ENCODE assay signal across 27 cellular contexts in the genomic region with DNA sequence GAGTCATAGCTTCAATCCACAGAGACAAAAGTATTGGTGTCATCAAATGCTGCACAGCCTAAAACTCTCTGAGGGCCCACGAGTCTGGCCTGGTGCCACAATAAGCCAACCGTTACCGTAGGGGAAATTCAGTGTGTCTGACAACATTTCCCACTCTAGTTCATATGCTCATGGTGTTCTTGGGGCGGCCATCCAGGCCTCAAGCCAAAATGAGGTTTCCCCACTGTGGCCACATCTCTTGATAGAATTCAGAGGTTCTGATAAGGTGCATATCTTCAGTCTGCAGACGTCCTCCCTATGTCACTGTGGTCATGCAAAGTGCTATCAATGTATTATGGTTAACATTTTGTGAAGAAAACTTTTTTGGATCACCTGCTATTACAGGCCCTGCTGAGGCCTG.
"Had no signal": no experiment of that assay in that cellular context is flagged by ENCODE, and none has a peak within 500 bp of the region (broad histone marks: within the 10 kb centered on the region; RNA-seq: fewer than 3 reads in every experiment).

No MANE protein-coding gene starts in this region.

- H3K9me3 Mint-ChIP-seq: activated naive CD8-positive, alpha-beta T cell treated with anti-CD3 and anti-CD28 coated beads, Interleukin-2, amount 50 U/mL, for 24 hours; activated T-cell treated with anti-CD3 and anti-CD28 coated beads, Interleukin-2, amount 50 U/mL, for 24 hours had no signal

- H3K36me3 Mint-ChIP-seq: activated CD8-positive, alpha-beta memory T cell treated with anti-CD3 and anti-CD28 coated beads, Interleukin-2, amount 10 ng/mL, durations not matched to agents 7 days and 5 days; T-cell had no signal

- H3K4me3 ChIP-seq: ascending aorta had no signal

- DNase-seq: activated CD4-positive, alpha-beta T cell treated with anti-CD3 and anti-CD28 coated beads for 48 hours; activated CD4-positive, alpha-beta T cell treated with anti-CD3 and anti-CD28 coated beads, Interleukin-2, amount 50 U/mL, for 4 hours; activated CD4-positive, CD25-positive, alpha-beta regulatory T cell treated with anti-CD3 and anti-CD28 coated beads, Interleukin-2, amount 50 U/mL, for 72 hours; activated CD8-positive, alpha-beta memory T cell treated with anti-CD3 and anti-CD28 coated beads, Interleukin-2, amount 10 ng/mL, durations not matched to agents 7 days and 5 days; activated effector memory CD4-positive, alpha-beta T cell treated with anti-CD3 and anti-CD28 coated beads, Interleukin-2, amount 50 U/mL, for 16 hours; activated naive CD4-positive, alpha-beta T cell treated with Interleukin-2 at 50 U/mL for 16 hours; activated naive CD8-positive, alpha-beta T cell treated with anti-CD3 and anti-CD28 coated beads, Interleukin-2, amount 50 U/mL, for 24 hours; activated T-cell treated with anti-CD3 and anti-CD28 coated beads, Interleukin-2, amount 50 U/mL, for 24 hours; amniotic stem cell; Karpas-422; MM.1S; NCI-H1105 treated with DMSO at 0.1 percent for 48 hours; NCI-H1436 treated with DMSO at 0.1 percent for 48 hours; NCI-H187 treated with DMSO at 0.1 percent for 48 hours; NCI-H2081 treated with DMSO at 0.1 percent for 48 hours; NCI-H446; NCI-H524; PC-3; SIG-M5; T-helper 2 cell; T1000 had no signal

- H3K4me3 Mint-ChIP-seq: activated CD8-positive, alpha-beta memory T cell treated with anti-CD3 and anti-CD28 coated beads, Interleukin-2, amount 10 ng/mL, durations not matched to agents 7 days and 5 days; activated naive CD8-positive, alpha-beta T cell treated with anti-CD3 and anti-CD28 coated beads, Interleukin-2, amount 50 U/mL, for 24 hours; activated T-cell treated with anti-CD3 and anti-CD28 coated beads, Interleukin-2, amount 50 U/mL, for 24 hours; brain; T-cell; WTC11 had no signal

- H3K36me3 ChIP-seq: ascending aorta had no signal

- H3K27ac ChIP-seq: ascending aorta had no signal

- H3K27me3 ChIP-seq: ascending aorta had no signal

- ATAC-seq: activated CD8-positive, alpha-beta memory T cell treated with anti-CD3 and anti-CD28 coated beads, Interleukin-2, amount 10 ng/mL, durations not matched to agents 7 days and 5 days; activated naive CD4-positive, alpha-beta T cell treated with anti-CD3 and anti-CD28 coated beads, Interleukin-2, amount 50 U/mL, for 72 hours; activated naive CD8-positive, alpha-beta T cell treated with anti-CD3 and anti-CD28 coated beads, Interleukin-2, amount 50 U/mL, for 24 hours; PC-3; T-cell; WTC11 had no signal

- H3K27ac Mint-ChIP-seq: activated CD8-positive, alpha-beta memory T cell treated with anti-CD3 and anti-CD28 coated beads, Interleukin-2, amount 10 ng/mL, durations not matched to agents 7 days and 5 days; activated naive CD4-positive, alpha-beta T cell treated with anti-CD3 and anti-CD28 coated beads, Interleukin-2, amount 50 U/mL, for 72 hours; activated naive CD8-positive, alpha-beta T cell treated with anti-CD3 and anti-CD28 coated beads, Interleukin-2, amount 50 U/mL, for 24 hours; activated T-cell treated with anti-CD3 and anti-CD28 coated beads, Interleukin-2, amount 50 U/mL, for 24 hours; T-cell; WTC11 had no signal

- H3K27me3 Mint-ChIP-seq: activated CD8-positive, alpha-beta memory T cell treated with anti-CD3 and anti-CD28 coated beads, Interleukin-2, amount 10 ng/mL, durations not matched to agents 7 days and 5 days; brain; T-cell had no signal

- H3K4me1 Mint-ChIP-seq: activated CD8-positive, alpha-beta memory T cell treated with anti-CD3 and anti-CD28 coated beads, Interleukin-2, amount 10 ng/mL, durations not matched to agents 7 days and 5 days; activated naive CD8-positive, alpha-beta T cell treated with anti-CD3 and anti-CD28 coated beads, Interleukin-2, amount 50 U/mL, for 24 hours; T-cell had no signal

- FAIRE-seq: RCC 7860 had no signal

- H3K4me1 ChIP-seq: ascending aorta had no signal

- H3K9me3 ChIP-seq: ascending aorta had no signal
